ENCODE assay signal across 1 cellular context in the genomic region with DNA sequence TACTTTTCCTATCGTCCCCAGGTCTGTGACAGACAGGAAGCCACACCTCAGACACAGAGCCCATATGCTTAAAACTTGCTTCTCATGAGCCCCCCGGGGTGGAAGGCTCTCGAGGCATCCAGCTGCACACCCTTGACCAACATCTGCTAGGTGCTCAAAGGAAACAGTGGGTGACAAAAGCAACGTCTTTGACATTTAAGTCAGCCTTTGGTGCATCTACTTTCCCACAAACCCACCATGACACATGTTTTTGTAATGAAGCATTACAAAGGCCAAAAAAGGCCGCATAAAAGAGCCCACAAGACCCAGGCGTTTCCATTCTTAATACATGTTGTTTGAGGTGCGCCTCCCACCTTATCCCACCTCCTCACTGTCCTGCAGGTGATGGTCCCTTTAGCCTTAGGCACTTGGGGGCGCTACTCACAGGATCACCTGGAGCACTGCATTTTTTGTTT.
TF ChIP-seq lines count a peak whose summit lies in the region.

No MANE protein-coding gene starts in this region.

TF ChIP-seq in GM23338, 12 proteins besides CTCF, POLR2A, EP300 and RAD21 (continued from another document):
- TF ChIP-seq, protein P1, sequence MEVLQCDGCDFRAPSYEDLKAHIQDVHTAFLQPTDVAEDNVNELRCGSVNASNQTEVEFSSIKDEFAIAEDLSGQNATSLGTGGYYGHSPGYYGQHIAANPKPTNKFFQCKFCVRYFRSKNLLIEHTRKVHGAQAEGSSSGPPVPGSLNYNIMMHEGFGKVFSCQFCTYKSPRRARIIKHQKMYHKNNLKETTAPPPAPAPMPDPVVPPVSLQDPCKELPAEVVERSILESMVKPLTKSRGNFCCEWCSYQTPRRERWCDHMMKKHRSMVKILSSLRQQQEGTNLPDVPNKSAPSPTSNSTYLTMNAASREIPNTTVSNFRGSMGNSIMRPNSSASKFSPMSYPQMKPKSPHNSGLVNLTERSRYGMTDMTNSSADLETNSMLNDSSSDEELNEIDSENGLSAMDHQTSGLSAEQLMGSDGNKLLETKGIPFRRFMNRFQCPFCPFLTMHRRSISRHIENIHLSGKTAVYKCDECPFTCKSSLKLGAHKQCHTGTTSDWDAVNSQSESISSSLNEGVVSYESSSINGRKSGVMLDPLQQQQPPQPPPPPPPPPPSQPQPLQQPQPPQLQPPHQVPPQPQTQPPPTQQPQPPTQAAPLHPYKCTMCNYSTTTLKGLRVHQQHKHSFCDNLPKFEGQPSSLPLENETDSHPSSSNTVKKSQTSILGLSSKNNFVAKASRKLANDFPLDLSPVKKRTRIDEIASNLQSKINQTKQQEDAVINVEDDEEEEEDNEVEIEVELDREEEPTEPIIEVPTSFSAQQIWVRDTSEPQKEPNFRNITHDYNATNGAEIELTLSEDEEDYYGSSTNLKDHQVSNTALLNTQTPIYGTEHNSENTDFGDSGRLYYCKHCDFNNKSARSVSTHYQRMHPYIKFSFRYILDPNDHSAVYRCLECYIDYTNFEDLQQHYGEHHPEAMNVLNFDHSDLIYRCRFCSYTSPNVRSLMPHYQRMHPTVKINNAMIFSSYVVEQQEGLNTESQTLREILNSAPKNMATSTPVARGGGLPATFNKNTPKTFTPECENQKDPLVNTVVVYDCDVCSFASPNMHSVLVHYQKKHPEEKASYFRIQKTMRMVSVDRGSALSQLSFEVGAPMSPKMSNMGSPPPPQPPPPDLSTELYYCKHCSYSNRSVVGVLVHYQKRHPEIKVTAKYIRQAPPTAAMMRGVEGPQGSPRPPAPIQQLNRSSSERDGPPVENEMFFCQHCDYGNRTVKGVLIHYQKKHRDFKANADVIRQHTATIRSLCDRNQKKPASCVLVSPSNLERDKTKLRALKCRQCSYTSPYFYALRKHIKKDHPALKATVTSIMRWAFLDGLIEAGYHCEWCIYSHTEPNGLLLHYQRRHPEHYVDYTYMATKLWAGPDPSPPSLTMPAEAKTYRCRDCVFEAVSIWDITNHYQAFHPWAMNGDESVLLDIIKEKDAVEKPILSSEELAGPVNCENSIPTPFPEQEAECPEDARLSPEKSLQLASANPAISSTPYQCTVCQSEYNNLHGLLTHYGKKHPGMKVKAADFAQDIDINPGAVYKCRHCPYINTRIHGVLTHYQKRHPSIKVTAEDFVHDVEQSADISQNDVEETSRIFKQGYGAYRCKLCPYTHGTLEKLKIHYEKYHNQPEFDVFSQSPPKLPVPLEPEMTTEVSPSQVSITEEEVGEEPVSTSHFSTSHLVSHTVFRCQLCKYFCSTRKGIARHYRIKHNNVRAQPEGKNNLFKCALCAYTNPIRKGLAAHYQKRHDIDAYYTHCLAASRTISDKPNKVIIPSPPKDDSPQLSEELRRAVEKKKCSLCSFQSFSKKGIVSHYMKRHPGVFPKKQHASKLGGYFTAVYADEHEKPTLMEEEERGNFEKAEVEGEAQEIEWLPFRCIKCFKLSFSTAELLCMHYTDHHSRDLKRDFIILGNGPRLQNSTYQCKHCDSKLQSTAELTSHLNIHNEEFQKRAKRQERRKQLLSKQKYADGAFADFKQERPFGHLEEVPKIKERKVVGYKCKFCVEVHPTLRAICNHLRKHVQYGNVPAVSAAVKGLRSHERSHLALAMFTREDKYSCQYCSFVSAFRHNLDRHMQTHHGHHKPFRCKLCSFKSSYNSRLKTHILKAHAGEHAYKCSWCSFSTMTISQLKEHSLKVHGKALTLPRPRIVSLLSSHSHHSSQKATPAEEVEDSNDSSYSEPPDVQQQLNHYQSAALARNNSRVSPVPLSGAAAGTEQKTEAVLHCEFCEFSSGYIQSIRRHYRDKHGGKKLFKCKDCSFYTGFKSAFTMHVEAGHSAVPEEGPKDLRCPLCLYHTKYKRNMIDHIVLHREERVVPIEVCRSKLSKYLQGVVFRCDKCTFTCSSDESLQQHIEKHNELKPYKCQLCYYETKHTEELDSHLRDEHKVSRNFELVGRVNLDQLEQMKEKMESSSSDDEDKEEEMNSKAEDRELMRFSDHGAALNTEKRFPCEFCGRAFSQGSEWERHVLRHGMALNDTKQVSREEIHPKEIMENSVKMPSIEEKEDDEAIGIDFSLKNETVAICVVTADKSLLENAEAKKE (CRISPR knock-in tag; IDR thresholded peaks at IDR 0.05): no peak
- TF ChIP-seq EZH2 (IDR thresholded peaks at IDR 0.05; ENCODE audit: low read depth, unreplicated experiment) (no peak), REST (IDR thresholded peaks at IDR 0.05; ENCODE audit: unreplicated experiment) (no peak), JUNB (IDR thresholded peaks at IDR 0.05; ENCODE audit: unreplicated experiment) (no peak), ZNF114 (CRISPR knock-in tag; IDR thresholded peaks at IDR 0.05) (no peak), EZH2phosphoT487 (IDR thresholded peaks at IDR 0.05; ENCODE audit: unreplicated experiment) (no peak), ZNF331 (CRISPR knock-in tag; IDR thresholded peaks at IDR 0.05; ENCODE audit: low read depth) (no peak), NANOG (IDR thresholded peaks at IDR 0.05; ENCODE audit: borderline replicate concordance) (no peak), STAT1 (IDR thresholded peaks at IDR 0.05; ENCODE audit: unreplicated experiment) (no peak), POLR2AphosphoS5 (IDR thresholded peaks at IDR 0.05; ENCODE audit: low read depth) (no peak)
